Comparison of ENCODE assay signal across 1 cellular context in the genomic region with DNA sequence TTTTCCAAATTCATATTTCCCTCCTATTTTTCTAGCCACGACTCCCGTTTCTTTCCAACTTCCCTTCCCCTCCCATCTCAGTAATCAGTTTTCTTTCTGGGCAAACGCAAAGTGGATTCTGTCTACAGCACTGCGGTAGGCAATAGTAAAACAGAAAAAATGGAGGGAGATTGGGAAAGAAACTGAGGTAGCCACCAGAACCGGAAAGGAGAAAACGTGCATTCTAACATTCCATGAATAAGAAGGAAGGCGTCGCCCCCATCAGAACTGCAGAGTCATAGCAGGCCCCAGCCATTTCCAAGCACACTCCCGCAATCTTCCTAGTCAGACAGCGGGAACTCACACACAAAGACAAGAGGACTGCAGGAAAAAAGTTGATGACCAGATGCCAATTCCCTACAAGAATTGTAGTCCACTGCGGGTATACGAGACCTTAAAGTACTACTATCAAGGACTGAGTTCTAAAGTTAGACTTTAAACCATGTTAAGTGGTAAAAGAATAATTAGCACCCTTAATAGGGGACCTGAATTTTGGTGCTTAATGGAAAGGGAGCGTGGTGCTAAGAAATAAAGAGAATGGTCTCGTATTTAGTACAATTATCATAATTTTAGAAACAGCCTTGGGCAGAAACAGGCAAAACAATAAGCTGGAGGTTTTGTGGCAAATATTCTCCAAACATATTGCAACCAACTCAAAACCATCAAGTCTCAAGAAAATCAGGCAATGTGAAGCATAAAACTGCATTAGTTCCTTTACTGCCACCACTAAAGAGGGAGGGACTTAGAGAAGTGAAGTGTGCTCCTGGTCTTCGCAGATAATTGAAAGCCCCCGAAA.
A peak's percentile ranks its signal among the peaks of the same experiment; 100 is the strongest.
TF ChIP-seq lines count a peak whose summit lies in the region.

No MANE protein-coding gene starts in this region.

TF ChIP-seq in HepG2, 621 proteins besides CTCF, POLR2A, EP300 and RAD21 (continued from another document and continues in another):
- TF ChIP-seq IRX3 (CRISPR knock-in tag; IDR thresholded peaks at IDR 0.05; ENCODE audit: borderline replicate concordance, low read depth) (no peak), DRAP1 (CRISPR knock-in tag; IDR thresholded peaks at IDR 0.05) (peak; percentile 48), SMAD9 (CRISPR knock-in tag; IDR thresholded peaks at IDR 0.05) (no peak), MIER2 (CRISPR knock-in tag; IDR thresholded peaks at IDR 0.05) (no peak), ZNF83 (CRISPR knock-in tag; IDR thresholded peaks at IDR 0.05; ENCODE audit: borderline replicate concordance) (no peak), ZNF549 (CRISPR knock-in tag; IDR thresholded peaks at IDR 0.05) (no peak), STAG1 (CRISPR knock-in tag; IDR thresholded peaks at IDR 0.05) (no peak; the same call in 1 of the 2 replicates), BHLHE40 (IDR thresholded peaks at IDR 0.05; ENCODE audit: low read length) (peak; percentile 38; the same call in 1 of the 2 replicates), PRPF4 (IDR thresholded peaks at IDR 0.05; ENCODE audit: low read depth, low read length, poor library complexity, severe bottlenecking) (no peak), ZNF407 (CRISPR knock-in tag; IDR thresholded peaks at IDR 0.05; ENCODE audit: not compliant biosample characterization) (no peak), CBFB (CRISPR knock-in tag; IDR thresholded peaks at IDR 0.05) (no peak), KMT2A (CRISPR knock-in tag; IDR thresholded peaks at IDR 0.05) (peak; percentile 50; the same call in 1 of the 2 replicates), SMYD3 (CRISPR knock-in tag; IDR thresholded peaks at IDR 0.05) (no peak; the same call in 1 of the 2 replicates), ZSCAN9 (CRISPR knock-in tag; IDR thresholded peaks at IDR 0.05; ENCODE audit: borderline replicate concordance) (no peak), DMAP1 (CRISPR knock-in tag; IDR thresholded peaks at IDR 0.05) (peak; percentile 65), ZNF383 (CRISPR knock-in tag; IDR thresholded peaks at IDR 0.05; ENCODE audit: borderline replicate concordance) (no peak), FLYWCH1 (CRISPR knock-in tag; IDR thresholded peaks at IDR 0.05) (no peak), MEF2D (CRISPR knock-in tag; IDR thresholded peaks at IDR 0.05) (no peak), HNF4G (IDR thresholded peaks at IDR 0.05; ENCODE audit: borderline replicate concordance, low read depth, low read length) (no peak), HNF4G (CRISPR knock-in tag; IDR thresholded peaks at IDR 0.05; ENCODE audit: borderline replicate concordance, low read depth) (no peak), ZNF776 (CRISPR knock-in tag; IDR thresholded peaks at IDR 0.05) (no peak), ZNF282 (IDR thresholded peaks at IDR 0.05; ENCODE audit: partially characterized antibody) (no peak), ZFP90 (CRISPR knock-in tag; IDR thresholded peaks at IDR 0.05; ENCODE audit: borderline replicate concordance) (no peak), NFE2L2 (IDR thresholded peaks at IDR 0.05; ENCODE audit: low read length) (peak; percentile 89), NKX3-1 (CRISPR knock-in tag; IDR thresholded peaks at IDR 0.05) (0 out of 2 replicates have a peak, but pooled peaks have one; percentile 55), HIVEP1 (CRISPR knock-in tag; IDR thresholded peaks at IDR 0.05) (no peak), SP1 (IDR thresholded peaks at IDR 0.05) (no peak), SP1 (CRISPR knock-in tag; IDR thresholded peaks at IDR 0.05) (no peak), BRF2 (CRISPR knock-in tag; IDR thresholded peaks at IDR 0.05) (no peak), HOXA7 (CRISPR knock-in tag; IDR thresholded peaks at IDR 0.05) (no peak), FOXK1 (CRISPR knock-in tag; IDR thresholded peaks at IDR 0.05; ENCODE audit: borderline replicate concordance, low read depth) (no peak), PLRG1 (conservative IDR thresholded peaks at IDR 0.05) (no peak), ZNF331 (CRISPR knock-in tag; IDR thresholded peaks at IDR 0.05) (no peak)
- TF ChIP-seq, protein P1, sequence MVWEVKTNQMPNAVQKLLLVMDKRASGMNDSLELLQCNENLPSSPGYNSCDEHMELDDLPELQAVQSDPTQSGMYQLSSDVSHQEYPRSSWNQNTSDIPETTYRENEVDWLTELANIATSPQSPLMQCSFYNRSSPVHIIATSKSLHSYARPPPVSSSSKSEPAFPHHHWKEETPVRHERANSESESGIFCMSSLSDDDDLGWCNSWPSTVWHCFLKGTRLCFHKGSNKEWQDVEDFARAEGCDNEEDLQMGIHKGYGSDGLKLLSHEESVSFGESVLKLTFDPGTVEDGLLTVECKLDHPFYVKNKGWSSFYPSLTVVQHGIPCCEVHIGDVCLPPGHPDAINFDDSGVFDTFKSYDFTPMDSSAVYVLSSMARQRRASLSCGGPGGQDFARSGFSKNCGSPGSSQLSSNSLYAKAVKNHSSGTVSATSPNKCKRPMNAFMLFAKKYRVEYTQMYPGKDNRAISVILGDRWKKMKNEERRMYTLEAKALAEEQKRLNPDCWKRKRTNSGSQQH (CRISPR knock-in tag; IDR thresholded peaks at IDR 0.05; ENCODE audit: low read depth): peak; percentile 43; the same call in 1 of the 2 replicates
- TF ChIP-seq, protein P2, sequence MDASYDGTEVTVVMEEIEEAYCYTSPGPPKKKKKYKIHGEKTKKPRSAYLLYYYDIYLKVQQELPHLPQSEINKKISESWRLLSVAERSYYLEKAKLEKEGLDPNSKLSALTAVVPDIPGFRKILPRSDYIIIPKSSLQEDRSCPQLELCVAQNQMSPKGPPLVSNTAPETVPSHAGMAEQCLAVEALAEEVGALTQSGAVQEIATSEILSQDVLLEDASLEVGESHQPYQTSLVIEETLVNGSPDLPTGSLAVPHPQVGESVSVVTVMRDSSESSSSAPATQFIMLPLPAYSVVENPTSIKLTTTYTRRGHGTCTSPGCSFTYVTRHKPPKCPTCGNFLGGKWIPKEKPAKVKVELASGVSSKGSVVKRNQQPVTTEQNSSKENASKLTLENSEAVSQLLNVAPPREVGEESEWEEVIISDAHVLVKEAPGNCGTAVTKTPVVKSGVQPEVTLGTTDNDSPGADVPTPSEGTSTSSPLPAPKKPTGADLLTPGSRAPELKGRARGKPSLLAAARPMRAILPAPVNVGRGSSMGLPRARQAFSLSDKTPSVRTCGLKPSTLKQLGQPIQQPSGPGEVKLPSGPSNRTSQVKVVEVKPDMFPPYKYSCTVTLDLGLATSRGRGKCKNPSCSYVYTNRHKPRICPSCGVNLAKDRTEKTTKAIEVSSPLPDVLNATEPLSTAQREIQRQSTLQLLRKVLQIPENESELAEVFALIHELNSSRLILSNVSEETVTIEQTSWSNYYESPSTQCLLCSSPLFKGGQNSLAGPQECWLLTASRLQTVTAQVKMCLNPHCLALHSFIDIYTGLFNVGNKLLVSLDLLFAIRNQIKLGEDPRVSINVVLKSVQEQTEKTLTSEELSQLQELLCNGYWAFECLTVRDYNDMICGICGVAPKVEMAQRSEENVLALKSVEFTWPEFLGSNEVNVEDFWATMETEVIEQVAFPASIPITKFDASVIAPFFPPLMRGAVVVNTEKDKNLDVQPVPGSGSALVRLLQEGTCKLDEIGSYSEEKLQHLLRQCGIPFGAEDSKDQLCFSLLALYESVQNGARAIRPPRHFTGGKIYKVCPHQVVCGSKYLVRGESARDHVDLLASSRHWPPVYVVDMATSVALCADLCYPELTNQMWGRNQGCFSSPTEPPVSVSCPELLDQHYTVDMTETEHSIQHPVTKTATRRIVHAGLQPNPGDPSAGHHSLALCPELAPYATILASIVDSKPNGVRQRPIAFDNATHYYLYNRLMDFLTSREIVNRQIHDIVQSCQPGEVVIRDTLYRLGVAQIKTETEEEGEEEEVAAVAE (CRISPR knock-in tag; IDR thresholded peaks at IDR 0.05; ENCODE audit: borderline replicate concordance): no peak
- TF ChIP-seq, protein P3, sequence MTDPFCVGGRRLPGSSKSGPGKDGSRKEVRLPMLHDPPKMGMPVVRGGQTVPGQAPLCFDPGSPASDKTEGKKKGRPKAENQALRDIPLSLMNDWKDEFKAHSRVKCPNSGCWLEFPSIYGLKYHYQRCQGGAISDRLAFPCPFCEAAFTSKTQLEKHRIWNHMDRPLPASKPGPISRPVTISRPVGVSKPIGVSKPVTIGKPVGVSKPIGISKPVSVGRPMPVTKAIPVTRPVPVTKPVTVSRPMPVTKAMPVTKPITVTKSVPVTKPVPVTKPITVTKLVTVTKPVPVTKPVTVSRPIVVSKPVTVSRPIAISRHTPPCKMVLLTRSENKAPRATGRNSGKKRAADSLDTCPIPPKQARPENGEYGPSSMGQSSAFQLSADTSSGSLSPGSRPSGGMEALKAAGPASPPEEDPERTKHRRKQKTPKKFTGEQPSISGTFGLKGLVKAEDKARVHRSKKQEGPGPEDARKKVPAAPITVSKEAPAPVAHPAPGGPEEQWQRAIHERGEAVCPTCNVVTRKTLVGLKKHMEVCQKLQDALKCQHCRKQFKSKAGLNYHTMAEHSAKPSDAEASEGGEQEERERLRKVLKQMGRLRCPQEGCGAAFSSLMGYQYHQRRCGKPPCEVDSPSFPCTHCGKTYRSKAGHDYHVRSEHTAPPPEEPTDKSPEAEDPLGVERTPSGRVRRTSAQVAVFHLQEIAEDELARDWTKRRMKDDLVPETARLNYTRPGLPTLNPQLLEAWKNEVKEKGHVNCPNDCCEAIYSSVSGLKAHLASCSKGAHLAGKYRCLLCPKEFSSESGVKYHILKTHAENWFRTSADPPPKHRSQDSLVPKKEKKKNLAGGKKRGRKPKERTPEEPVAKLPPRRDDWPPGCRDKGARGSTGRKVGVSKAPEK (CRISPR knock-in tag; IDR thresholded peaks at IDR 0.05; ENCODE audit: borderline replicate concordance): peak; percentile 60; the same call in 1 of the 2 replicates
- TF ChIP-seq, protein P4, sequence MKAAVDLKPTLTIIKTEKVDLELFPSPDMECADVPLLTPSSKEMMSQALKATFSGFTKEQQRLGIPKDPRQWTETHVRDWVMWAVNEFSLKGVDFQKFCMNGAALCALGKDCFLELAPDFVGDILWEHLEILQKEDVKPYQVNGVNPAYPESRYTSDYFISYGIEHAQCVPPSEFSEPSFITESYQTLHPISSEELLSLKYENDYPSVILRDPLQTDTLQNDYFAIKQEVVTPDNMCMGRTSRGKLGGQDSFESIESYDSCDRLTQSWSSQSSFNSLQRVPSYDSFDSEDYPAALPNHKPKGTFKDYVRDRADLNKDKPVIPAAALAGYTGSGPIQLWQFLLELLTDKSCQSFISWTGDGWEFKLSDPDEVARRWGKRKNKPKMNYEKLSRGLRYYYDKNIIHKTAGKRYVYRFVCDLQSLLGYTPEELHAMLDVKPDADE (CRISPR knock-in tag; IDR thresholded peaks at IDR 0.05): no peak
